In genomic region chr20:701401-702129, GRCh38 we compare ENCODE assay signal across 24 cellular contexts. TPM values are rescaled to one million over a fixed set of nuclear protein-coding genes. Genes with fewer than 3 reads are reported as not detected.
"Had no signal": no experiment of that assay in that cellular context is flagged by ENCODE, and none has a peak within 500 bp of the region (broad histone marks: within the 10 kb centered on the region; RNA-seq: fewer than 3 reads in every experiment).

No MANE protein-coding gene starts in this region.

- H3K27ac ChIP-seq: foreskin keratinocyte, right lobe of liver, tibial artery had no signal

- H3K4me3 Mint-ChIP-seq: activated CD8-positive, alpha-beta T cell treated with anti-CD3 and anti-CD28 coated beads for 36 hours; activated naive CD4-positive, alpha-beta T cell treated with anti-CD3 and anti-CD28 coated beads, Interleukin-2, amount 10 ng/mL, durations not matched to agents 7 days and 5 days; activated naive CD8-positive, alpha-beta T cell treated with anti-CD3 and anti-CD28 coated beads, Interleukin-2, amount 50 U/mL, for 24 hours; effector memory CD8-positive, alpha-beta T cell had no signal

- H3K27me3 ChIP-seq: right lobe of liver had no signal

- H3K27ac Mint-ChIP-seq: activated CD8-positive, alpha-beta T cell treated with anti-CD3 and anti-CD28 coated beads for 36 hours; activated naive CD4-positive, alpha-beta T cell treated with anti-CD3 and anti-CD28 coated beads, Interleukin-2, amount 10 ng/mL, durations not matched to agents 7 days and 5 days; activated naive CD8-positive, alpha-beta T cell treated with anti-CD3 and anti-CD28 coated beads, Interleukin-2, amount 50 U/mL, for 24 hours; activated T-helper 2 cell treated with anti-CD3 and anti-CD28 coated beads, Interferon-gamma antibody, Interleukin-2, Interleukin-4, amounts not matched to agents 10 μg/mL and 5 μg/mL and 100 μg/mL, durations not matched to agents 14 hours and 24 hours and 36 hours; effector memory CD8-positive, alpha-beta T cell; progenitor cell of endocrine pancreas had no signal

- H3K4me1 Mint-ChIP-seq: activated naive CD4-positive, alpha-beta T cell treated with anti-CD3 and anti-CD28 coated beads, Interleukin-2, amount 10 ng/mL, durations not matched to agents 7 days and 5 days; activated naive CD8-positive, alpha-beta T cell treated with anti-CD3 and anti-CD28 coated beads, Interleukin-2, amount 50 U/mL, for 24 hours had no signal

- ATAC-seq: activated CD8-positive, alpha-beta T cell treated with anti-CD3 and anti-CD28 coated beads for 36 hours; activated naive CD8-positive, alpha-beta T cell treated with anti-CD3 and anti-CD28 coated beads, Interleukin-2, amount 50 U/mL, for 24 hours; effector memory CD8-positive, alpha-beta T cell; foreskin keratinocyte; right lobe of liver had no signal

- H3K4me3 ChIP-seq: right lobe of liver, tibial artery had no signal

- H3K9me3 Mint-ChIP-seq: activated CD8-positive, alpha-beta T cell treated with anti-CD3 and anti-CD28 coated beads for 36 hours; activated naive CD4-positive, alpha-beta T cell treated with anti-CD3 and anti-CD28 coated beads, Interleukin-2, amount 10 ng/mL, durations not matched to agents 7 days and 5 days; activated naive CD8-positive, alpha-beta T cell treated with anti-CD3 and anti-CD28 coated beads, Interleukin-2, amount 50 U/mL, for 24 hours; activated T-helper 2 cell treated with anti-CD3 and anti-CD28 coated beads, Interferon-gamma antibody, Interleukin-2, Interleukin-4, amounts not matched to agents 10 μg/mL and 5 μg/mL and 100 μg/mL, durations not matched to agents 14 hours and 24 hours and 36 hours; effector memory CD8-positive, alpha-beta T cell had no signal

- H3K9me3 ChIP-seq: right lobe of liver, tibial artery had no signal

- DNase-seq: activated CD4-positive, alpha-beta T cell treated with anti-CD3 and anti-CD28 coated beads for 48 hours; activated CD4-positive, CD25-positive, alpha-beta regulatory T cell; activated CD8-positive, alpha-beta T cell treated with anti-CD3 and anti-CD28 coated beads for 36 hours; activated naive CD4-positive, alpha-beta T cell treated with anti-CD3 and anti-CD28 coated beads, Interleukin-2, amount 10 ng/mL, durations not matched to agents 7 days and 5 days; activated naive CD8-positive, alpha-beta T cell treated with anti-CD3 and anti-CD28 coated beads, Interleukin-2, amount 50 U/mL, for 24 hours; activated T-cell treated with anti-CD3 and anti-CD28 coated beads, Interleukin-2, amount 50 U/mL, for 1 hour; effector memory CD8-positive, alpha-beta T cell; foreskin keratinocyte; glutamatergic neuron; islet precursor cell; mammary epithelial cell; midbrain; stimulated activated naive CD4-positive, alpha-beta T cell; T-helper 1 cell; T-helper 9 cell; tibial artery had no signal

- H3K36me3 Mint-ChIP-seq: activated naive CD4-positive, alpha-beta T cell treated with anti-CD3 and anti-CD28 coated beads, Interleukin-2, amount 10 ng/mL, durations not matched to agents 7 days and 5 days had no signal

- H3K4me1 ChIP-seq: foreskin keratinocyte had no signal

- H3K27me3 Mint-ChIP-seq: activated naive CD4-positive, alpha-beta T cell treated with anti-CD3 and anti-CD28 coated beads, Interleukin-2, amount 10 ng/mL, durations not matched to agents 7 days and 5 days had no signal

- H3K36me3 ChIP-seq: right lobe of liver, tibial artery had no signal

RNA-seq across cellular contexts. Expression of gene SCRT2, which starts 26.0 kb away (rescaled TPM):
- total RNA-seq: activated CD8-positive, alpha-beta T cell treated with anti-CD3 and anti-CD28 coated beads for 36 hours; activated T-helper 2 cell treated with anti-CD3 and anti-CD28 coated beads, Interferon-gamma antibody, Interleukin-2, Interleukin-4, amounts not matched to agents 10 μg/mL and 5 μg/mL and 100 μg/mL, durations not matched to agents 14 hours and 24 hours and 36 hours; dermis microvascular lymphatic vessel endothelial cell; epithelial cell of proximal tubule; fibroblast of lung; foreskin keratinocyte; mammary epithelial cell; omental fat pad; progenitor cell of endocrine pancreas; right lobe of liver; subcutaneous adipose tissue had no signal
- polyA plus RNA-seq: fibroblast of lung, foreskin keratinocyte, mammary epithelial cell had no signal
